In genomic region chr19:18776288-18776594, GRCh38 we compare ENCODE assay signal across 15 cellular contexts. TPM values are rescaled to one million over a fixed set of nuclear protein-coding genes. Genes with fewer than 3 reads are reported as not detected.
DNase-seq lines count a peak whose midpoint lies in the region; ATAC-seq and TF ChIP-seq lines count a peak whose summit lies in the region.
"Had no signal": no experiment of that assay in that cellular context is flagged by ENCODE, and none has a peak within 500 bp of the region (broad histone marks: within the 10 kb centered on the region; RNA-seq: fewer than 3 reads in every experiment).

No MANE protein-coding gene starts in this region.

- TF ChIP-seq CTCF in spleen (IDR thresholded peaks at IDR 0.05 in 8 of 11, conservative IDR thresholded peaks at IDR 0.05 in 3 of 11) (no peak), stomach (IDR thresholded peaks at IDR 0.05) (no peak)

- intact Hi-C loops in spleen (cut with DNase I; ENCODE audit: low total_unique reads) (no loop called here), stomach (cut with DNase I; ENCODE audit: low total_unique reads) (no loop called here)

- H3K9me3 ChIP-seq in spleen, result no peaks in the 10 kb centered on the region
- H3K9me3 ChIP-seq in stomach, result no peaks in the 10 kb centered on the region
- H3K9me3 ChIP-seq: gastrocnemius medialis, left ventricle myocardium inferior, uterus had no signal

- in situ Hi-C loops in ACHN (cut with HindIII; ENCODE audit: low pct_ligation_motif_present, low pct_unique_long_range_greater_than_20kb, low sequenced_read_pairs), result no loop called here

- H3K4me1 ChIP-seq in spleen, result peaks cover 0 to 11% (median 0%) of the 10 kb centered on the region in 6 donors
- H3K4me1 ChIP-seq in stomach, result peaks cover 0 to 12% (median 8%) of the 10 kb centered on the region in 4 donors
- H3K4me1 ChIP-seq: gastrocnemius medialis, left ventricle myocardium inferior, uterus had no signal

- H3K4me3 ChIP-seq in spleen (no peak overlapping the region), stomach (no peak overlapping the region)
- H3K4me3 ChIP-seq: gastrocnemius medialis, left ventricle myocardium inferior, uterus had no signal

- 83 to 95% (median 89%) methylated on average over 5 to 8 of the region's 8 CpGs for WGBS in spleen, 5 donors
- WGBS in stomach, 5 donors, result 77 to 89% (median 78%) methylated on average over 3 to 8 of the region's 8 CpGs

- peak; percentile 56 for DNase-seq in ACHN
- peak; percentile 67 for DNase-seq in HCEC 1CT
- peak; percentile 57 for DNase-seq in amniotic epithelial cell (ENCODE audit: low read depth)
- DNase-seq in hepatic stellate cell (ENCODE audit: low spot score), result peak; percentile 84
- DNase-seq in spleen, result no peak
- DNase-seq in stomach, result no peak
- DNase-seq: activated CD4-positive, CD25-positive, alpha-beta regulatory T cell treated with anti-CD3 and anti-CD28 coated beads, Interleukin-2, amount 50 U/mL, for 72 hours; CD8-positive, alpha-beta memory T cell; gastrocnemius medialis; left ventricle myocardium inferior; NCI-H1436; NCI-H774; uterus had no signal

- peaks cover 0 to 41% (median 0%) of the 10 kb centered on the region in 7 donors for H3K27me3 ChIP-seq in spleen (replicated peaks in 1 of 7)
- H3K27me3 ChIP-seq in stomach, result peaks cover 0 to 29% (median 0%) of the 10 kb centered on the region in 3 donors
- H3K27me3 ChIP-seq: gastrocnemius medialis, uterus had no signal

- H3K27ac ChIP-seq in spleen, result no peak overlapping the region
- no peak overlapping the region for H3K27ac ChIP-seq in stomach
- H3K27ac ChIP-seq: gastrocnemius medialis, left ventricle myocardium inferior, uterus had no signal

- TF ChIP-seq POLR2A in spleen (IDR thresholded peaks at IDR 0.05) (no peak), stomach (IDR thresholded peaks at IDR 0.05) (no peak)

- TF ChIP-seq EP300 in stomach (IDR thresholded peaks at IDR 0.05), result no peak

- ATAC-seq in GM19351 (IDR thresholded peaks at IDR 0.05; ENCODE audit: unreplicated experiment), result no peak
- ATAC-seq in HG03378 (IDR thresholded peaks at IDR 0.05; ENCODE audit: unreplicated experiment), result no peak
- ATAC-seq: gastrocnemius medialis had no signal

- H3K36me3 ChIP-seq in spleen (peaks cover 0 to 20% (median 0%) of the 10 kb centered on the region in 6 donors), stomach (peaks cover 0 to 32% (median 14%) of the 10 kb centered on the region in 4 donors)
- H3K36me3 ChIP-seq: gastrocnemius medialis, left ventricle myocardium inferior, uterus had no signal

RNA-seq across cellular contexts. Expression of gene COMP, which starts 14.9 kb away (rescaled TPM):
- total RNA-seq in spleen (not detected), stomach (1 to 10 TPM in 1 of 5 donors, not detected in 4; 1.4 TPM)
- polyA plus RNA-seq in spleen (1 to 10 TPM in 1 of 3 donors, under 1 TPM in 2; 0.04 to 1.0 (median 0.13) TPM), stomach (1 to 10 TPM in 2 of 3 donors, under 1 TPM in 1; 0.62 to 4.1 (median 1.8) TPM)
- total RNA-seq: CD8-positive, alpha-beta memory T cell had no signal
- polyA plus RNA-seq: CD8-positive, alpha-beta memory T cell had no signal

RNA-seq across cellular contexts. Expression of gene UPF1, which starts 55.5 kb away (rescaled TPM):
- 100 to 1,000 TPM in 1 of 7 donors, 10 to 100 TPM in 6; 81.3 to 161 (median 87.7) TPM for total RNA-seq in spleen
- 10 to 100 TPM; 31.2 to 63.5 (median 34.8) TPM for polyA plus RNA-seq in spleen
- 100 to 1,000 TPM in 1 of 5 donors, 10 to 100 TPM in 4; 26.3 to 111 (median 46.6) TPM for total RNA-seq in stomach
- polyA plus RNA-seq in stomach, result 10 to 100 TPM; 27.5 to 35.4 (median 32.2) TPM

Comparison
In these comparisons a context has a peak if more than half of its experiments do, and no peak if none do; other contexts are left out.
1. DNase-seq: peak in ACHN (single experiment), HCEC 1CT (single experiment), amniotic epithelial cell (single experiment) and hepatic stellate cell (single experiment); none in spleen (single experiment) and stomach (single experiment).